ENCODE assay signal across 9 cellular contexts in the genomic region with DNA sequence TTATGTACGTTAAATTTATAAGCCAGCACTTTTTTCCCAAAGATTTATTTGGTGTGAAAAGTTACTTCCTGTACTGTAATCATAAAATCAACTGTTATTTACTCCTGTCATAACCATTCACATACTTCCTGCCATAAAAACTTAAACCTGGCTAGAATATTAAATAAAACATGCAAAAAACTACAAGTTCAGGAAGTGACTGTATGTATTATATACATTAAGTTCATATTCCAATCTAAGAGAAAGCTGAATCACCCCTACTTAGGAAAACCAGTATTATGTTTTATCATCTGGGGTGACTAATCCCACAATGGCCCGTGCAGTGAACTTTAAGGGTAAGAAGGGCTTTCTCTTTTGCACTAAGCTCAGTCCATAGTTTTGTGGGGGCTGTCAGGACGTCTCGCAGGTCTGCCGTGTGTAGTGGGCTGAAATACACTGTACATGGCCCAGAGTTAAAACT.
DNase-seq lines count a peak whose midpoint lies in the region; FAIRE-seq and TF ChIP-seq lines count a peak whose summit lies in the region.
"Had no signal": no experiment of that assay in that cellular context is flagged by ENCODE, and none has a peak within 500 bp of the region (broad histone marks: within the 10 kb centered on the region; RNA-seq: fewer than 3 reads in every experiment).

No MANE protein-coding gene starts in this region.

- no peaks in the 10 kb centered on the region for H3K27me3 ChIP-seq in left ventricle myocardium inferior (ENCODE audit: low read depth)
- H3K27me3 ChIP-seq in keratinocyte (ENCODE audit: control insufficient read depth, extremely low read depth, insufficient read depth, low read length) = no peaks in the 10 kb centered on the region
- no peaks in the 10 kb centered on the region for H3K27me3 ChIP-seq in vagina

- no peak for TF ChIP-seq CTCF in left ventricle myocardium inferior (IDR thresholded peaks at IDR 0.05; ENCODE audit: borderline replicate concordance)
- TF ChIP-seq CTCF in keratinocyte (optimal IDR thresholded peaks at IDR 0.05 in 1 of 3, IDR thresholded peaks at IDR 0.05 in 1 of 3, conservative IDR thresholded peaks at IDR 0.05 in 1 of 3; ENCODE audit: extremely low read depth in 1 of 3, insufficient read depth in 2 of 3, low read length in 3 of 3) = no peak
- TF ChIP-seq CTCF in vagina (IDR thresholded peaks at IDR 0.05) = no peak
- TF ChIP-seq CTCF in mesothelial cell of epicardium (IDR thresholded peaks at IDR 0.05; ENCODE audit: unreplicated experiment) = no peak

- dilution Hi-C loops in keratinocyte (cut with MboI; ENCODE audit: extremely low pct_ligation_motif_present, low sequenced_read_pairs) = no loop called here

- H3K36me3 Mint-ChIP-seq in activated T-helper 2 cell treated with anti-CD3 and anti-CD28 coated beads, Interferon-gamma antibody, Interleukin-2, Interleukin-4, amounts not matched to agents 10 μg/mL and 5 μg/mL and 100 μg/mL, durations not matched to agents 14 hours and 24 hours and 36 hours (ENCODE audit: low read depth) = peaks cover 79% of the 10 kb centered on the region
- no peaks in the 10 kb centered on the region for H3K36me3 Mint-ChIP-seq in mesothelial cell of epicardium

- H3K36me3 ChIP-seq in left ventricle myocardium inferior (no peaks in the 10 kb centered on the region), keratinocyte (ENCODE audit: control insufficient read depth in 2 of 2, extremely low read depth in 1 of 2, insufficient read depth in 2 of 2, low read length in 2 of 2) (peaks cover 11 to 12% of the 10 kb centered on the region in 2 experiments), vagina (no peaks in the 10 kb centered on the region)

- H3K79me2 ChIP-seq in keratinocyte (ENCODE audit: control insufficient read depth, insufficient read depth, low read length) = peaks cover 50% of the 10 kb centered on the region

- peak overlapping the region; percentile 11 for H3K4me3 Mint-ChIP-seq in activated T-helper 2 cell treated with anti-CD3 and anti-CD28 coated beads, Interferon-gamma antibody, Interleukin-2, Interleukin-4, amounts not matched to agents 10 μg/mL and 5 μg/mL and 100 μg/mL, durations not matched to agents 14 hours and 24 hours and 36 hours (ENCODE audit: low read depth)
- H3K4me3 Mint-ChIP-seq in mesothelial cell of epicardium = no peak overlapping the region

- no peaks in the 10 kb centered on the region for H4K20me1 ChIP-seq in keratinocyte (ENCODE audit: control insufficient read depth, extremely low read depth, insufficient read depth, low read length)

- H3K4me2 ChIP-seq in keratinocyte (ENCODE audit: control insufficient read depth, extremely low read depth, insufficient read depth, low read depth, low read length) = peak overlapping the region; percentile 79

- peak overlapping the region; percentile 68 for H3K9ac ChIP-seq in keratinocyte (ENCODE audit: control insufficient read depth, extremely low read depth, insufficient read depth, low read length)

- H3K27me3 Mint-ChIP-seq in activated T-helper 2 cell treated with anti-CD3 and anti-CD28 coated beads, Interferon-gamma antibody, Interleukin-2, Interleukin-4, amounts not matched to agents 10 μg/mL and 5 μg/mL and 100 μg/mL, durations not matched to agents 14 hours and 24 hours and 36 hours (ENCODE audit: low read depth) = no peaks in the 10 kb centered on the region
- no peaks in the 10 kb centered on the region for H3K27me3 Mint-ChIP-seq in mesothelial cell of epicardium (ENCODE audit: low read depth)

- intact Hi-C loops in left ventricle myocardium inferior (cut with micrococcal nuclease) = no loop called here
- intact Hi-C loops in cardiac septum (cut with DNase I) = no loop called here
- intact Hi-C loops in activated T-helper 2 cell treated with anti-CD3 and anti-CD28 coated beads, Interferon-gamma antibody, Interleukin-2, Interleukin-4, amounts not matched to agents 10 μg/mL and 5 μg/mL and 100 μg/mL, durations not matched to agents 14 hours and 24 hours and 36 hours (cut with micrococcal nuclease) = no loop called here
- intact Hi-C loops in vagina (cut with DNase I) = no loop called here

- TF ChIP-seq POLR2A in vagina (IDR thresholded peaks at IDR 0.05) = no peak
- TF ChIP-seq POLR2A in GM12891 (IDR thresholded peaks at IDR 0.05; ENCODE audit: low read depth, low read length) = no peak; the same call in 1 of the 2 replicates

- H3K4me1 ChIP-seq in left ventricle myocardium inferior (peaks cover 100% of the 10 kb centered on the region), keratinocyte (ENCODE audit: control insufficient read depth, extremely low read depth, insufficient read depth, low read length) (peaks cover 69% of the 10 kb centered on the region), vagina (peaks cover 99% of the 10 kb centered on the region)

- no peak for FAIRE-seq in keratinocyte (lab: Jason Lieb, UNC)
- FAIRE-seq in GM12891 (lab: Jason Lieb, UNC) = no peak

- H3K9me3 Mint-ChIP-seq in activated T-helper 2 cell treated with anti-CD3 and anti-CD28 coated beads, Interferon-gamma antibody, Interleukin-2, Interleukin-4, amounts not matched to agents 10 μg/mL and 5 μg/mL and 100 μg/mL, durations not matched to agents 14 hours and 24 hours and 36 hours = no peaks in the 10 kb centered on the region
- H3K9me3 Mint-ChIP-seq in mesothelial cell of epicardium = no peaks in the 10 kb centered on the region

- no peaks in the 10 kb centered on the region for H3K9me1 ChIP-seq in keratinocyte (ENCODE audit: control insufficient read depth, extremely low read depth, insufficient read depth, low read length)

- H3K27ac ChIP-seq in left ventricle myocardium inferior (replicated peaks) (peak overlapping the region; percentile 92), keratinocyte (ENCODE audit: control insufficient read depth, insufficient read depth, low read length) (peak overlapping the region; percentile 100), vagina (peak overlapping the region; percentile 93)

- H3K4me1 Mint-ChIP-seq in activated T-helper 2 cell treated with anti-CD3 and anti-CD28 coated beads, Interferon-gamma antibody, Interleukin-2, Interleukin-4, amounts not matched to agents 10 μg/mL and 5 μg/mL and 100 μg/mL, durations not matched to agents 14 hours and 24 hours and 36 hours (ENCODE audit: low read depth) = peaks cover 79% of the 10 kb centered on the region
- H3K4me1 Mint-ChIP-seq in mesothelial cell of epicardium = peaks cover 18% of the 10 kb centered on the region

- H3K27ac Mint-ChIP-seq in activated T-helper 2 cell treated with anti-CD3 and anti-CD28 coated beads, Interferon-gamma antibody, Interleukin-2, Interleukin-4, amounts not matched to agents 10 μg/mL and 5 μg/mL and 100 μg/mL, durations not matched to agents 14 hours and 24 hours and 36 hours = peak overlapping the region; percentile 87
- H3K27ac Mint-ChIP-seq in mesothelial cell of epicardium = no peak overlapping the region

- no peaks in the 10 kb centered on the region for H3K9me3 ChIP-seq in left ventricle myocardium inferior (replicated peaks)
- H3K9me3 ChIP-seq in keratinocyte (ENCODE audit: control insufficient read depth, low read depth, low read length) = no peaks in the 10 kb centered on the region
- no peaks in the 10 kb centered on the region for H3K9me3 ChIP-seq in vagina

- H2AFZ ChIP-seq in keratinocyte (ENCODE audit: control insufficient read depth, low read length) = no peak overlapping the region

- H3K4me3 ChIP-seq in left ventricle myocardium inferior = no peak overlapping the region
- peak overlapping the region in 1 of 3 experiments; percentile 11 for H3K4me3 ChIP-seq in keratinocyte (ENCODE audit: control insufficient read depth in 2 of 3, extremely low read depth in 1 of 3, insufficient read depth in 2 of 3, low read depth in 1 of 3, low read length in 3 of 3)
- no peak overlapping the region for H3K4me3 ChIP-seq in vagina

- DNase-seq in left ventricle myocardium inferior (no peak), cardiac septum (ENCODE audit: low spot score) (no peak), keratinocyte (ENCODE audit: low read depth, low spot score) (no peak), vagina (ENCODE audit: extremely low spot score in 2 of 2) (no peak), GM12891 (ENCODE audit: insufficient read length, low spot score) (no peak), mesothelial cell of epicardium (ENCODE audit: low spot score in 2 of 2, unreplicated experiment in 2 of 2) (no peak)
- no peak for DNase-seq in activated T-helper 2 cell treated with anti-CD3 and anti-CD28 coated beads, Interferon-gamma antibody, Interleukin-2, Interleukin-4, amounts not matched to agents 10 μg/mL and 5 μg/mL and 100 μg/mL, durations not matched to agents 14 hours and 24 hours and 36 hours (ENCODE audit: low spot score)
- DNase-seq in activated CD4-positive, alpha-beta T cell treated with anti-CD3 and anti-CD28 coated beads, Interleukin-2, amount 50 U/mL, for 4 hours = no peak
- DNase-seq: amygdala had no signal

TF ChIP-seq in GM12891, 5 proteins besides CTCF, POLR2A, EP300 and RAD21:
- no peak for TF ChIP-seq POU2F2 (IDR thresholded peaks at IDR 0.05; ENCODE audit: low read depth, low read length)
- TF ChIP-seq TAF1 (IDR thresholded peaks at IDR 0.05; ENCODE audit: low read depth, low read length) = no peak
- no peak for TF ChIP-seq POLR2AphosphoS5 (IDR thresholded peaks at IDR 0.05; ENCODE audit: low read depth, low read length)
- TF ChIP-seq SPI1 (IDR thresholded peaks at IDR 0.05; ENCODE audit: low read depth, low read length) = no peak
- TF ChIP-seq PAX5 (IDR thresholded peaks at IDR 0.05; ENCODE audit: insufficient read depth, low read length, severe bottlenecking) = no peak
